14 cellular contexts compared by ENCODE assay signal in the genomic region with DNA sequence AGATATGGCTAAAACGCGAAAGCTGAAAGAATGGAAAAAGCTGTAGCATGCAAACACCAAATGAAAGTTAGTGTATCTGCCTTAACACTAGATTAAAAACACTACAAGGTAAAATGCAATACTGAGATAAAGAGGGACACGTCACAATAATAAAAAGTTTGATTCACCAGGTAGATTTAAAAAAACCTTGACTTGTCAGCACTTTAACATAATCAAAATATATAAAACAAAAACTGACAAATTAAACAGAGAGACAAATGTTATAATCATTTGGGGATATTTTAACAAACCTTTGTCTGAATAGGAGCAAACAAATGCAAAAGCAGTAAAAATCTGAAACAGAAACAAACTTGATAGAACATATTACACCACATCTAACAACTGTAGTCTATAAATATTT.
"Had no signal": no experiment of that assay in that cellular context is flagged by ENCODE, and none has a peak within 500 bp of the region (broad histone marks: within the 10 kb centered on the region; RNA-seq: fewer than 3 reads in every experiment).

No MANE protein-coding gene starts in this region.

- H3K36me3 ChIP-seq: esophagus squamous epithelium, neutrophil, thoracic aorta, upper lobe of right lung had no signal

- H2AFZ ChIP-seq: parathyroid adenoma had no signal

- H3K4me3 ChIP-seq: coronary artery, esophagus squamous epithelium, thoracic aorta, upper lobe of right lung had no signal

- FAIRE-seq: endothelial cell of umbilical vein had no signal

- DNase-seq: activated CD4-positive, alpha-beta T cell treated with anti-CD3 and anti-CD28 coated beads, Interleukin-2, amount 50 U/mL, for 4 hours; activated CD4-positive, CD25-positive, alpha-beta regulatory T cell treated with anti-CD3 and anti-CD28 coated beads, Interleukin-2, amount 50 U/mL, for 72 hours; activated effector memory CD4-positive, alpha-beta T cell treated with Interleukin-2 at 50 U/mL for 16 hours; effector CD4-positive, alpha-beta T cell; esophagus squamous epithelium; stimulated activated CD4-positive, alpha-beta T cell treated with anti-CD3 and anti-CD28 coated beads, Interleukin-1b, Interleukin-23, amount 100 ng/mL, for 48 hours; SW 1271; upper lobe of right lung had no signal

- H3K27ac Mint-ChIP-seq: activated naive CD4-positive, alpha-beta T cell treated with anti-CD3 and anti-CD28 coated beads, Interleukin-2, amount 50 U/mL, for 72 hours had no signal

- ATAC-seq: activated naive CD4-positive, alpha-beta T cell treated with anti-CD3 and anti-CD28 coated beads, Interleukin-2, amount 50 U/mL, for 72 hours; upper lobe of right lung had no signal

- H3K27me3 ChIP-seq: esophagus squamous epithelium, neutrophil, upper lobe of right lung had no signal

- H3K9ac ChIP-seq: parathyroid adenoma had no signal

- H3K9me3 ChIP-seq: esophagus squamous epithelium, neutrophil, thoracic aorta, upper lobe of right lung had no signal

- H3K27ac ChIP-seq: coronary artery, esophagus squamous epithelium, neutrophil, parathyroid adenoma, thoracic aorta, upper lobe of right lung had no signal

- H3K9me3 Mint-ChIP-seq: activated naive CD4-positive, alpha-beta T cell treated with anti-CD3 and anti-CD28 coated beads, Interleukin-2, amount 50 U/mL, for 72 hours had no signal
